14 cellular contexts compared by ENCODE assay signal in the genomic region with DNA sequence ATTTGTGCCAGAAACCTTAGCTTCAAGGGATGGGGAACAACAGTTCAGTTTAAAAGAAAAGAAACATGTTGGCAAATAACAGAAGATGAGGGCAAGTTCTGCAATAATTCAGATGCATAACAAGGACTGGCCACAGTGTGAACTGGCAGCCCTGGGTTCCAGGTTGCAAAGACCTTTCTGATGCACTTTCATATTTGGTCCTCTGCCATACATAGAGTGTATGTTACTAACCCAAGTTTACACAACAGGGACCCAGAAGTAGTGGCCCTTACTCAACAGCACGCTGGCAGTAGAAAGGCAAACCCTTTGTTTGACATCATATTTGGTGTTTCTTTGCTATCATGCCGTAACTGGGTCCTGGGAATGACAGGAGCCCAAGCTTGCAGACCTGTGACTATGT.
"Had no signal": no experiment of that assay in that cellular context is flagged by ENCODE, and none has a peak within 500 bp of the region (broad histone marks: within the 10 kb centered on the region; RNA-seq: fewer than 3 reads in every experiment).

No MANE protein-coding gene starts in this region.

- H3K4me1 ChIP-seq: colonic mucosa, pancreas had no signal

- H2AFZ ChIP-seq: neural progenitor cell had no signal

- H3K27ac Mint-ChIP-seq: activated T-helper 1 cell treated with anti-CD3 and anti-CD28 coated beads, Interleukin-12 subunit alpha, Interleukin-12 subunit beta, Interleukin-2, Interleukin-4 antibody, amounts not matched to agents 30 ng/mL and 10 ng/mL and 1 ng/mL, durations not matched to agents 14 hours and 24 hours and 36 hours; neural progenitor cell had no signal

- H3K27me3 ChIP-seq: cardiac muscle cell, colonic mucosa, esophagus squamous epithelium, neural progenitor cell, pancreas, stomach, tibial artery had no signal

- H3K27me3 Mint-ChIP-seq: T-helper 17 cell had no signal

- H3K4me3 ChIP-seq: cardiac muscle cell, colonic mucosa, esophagus squamous epithelium, neural progenitor cell, pancreas, stomach, tibial artery had no signal

- DNase-seq: activated CD4-positive, alpha-beta T cell treated with anti-CD3 and anti-CD28 coated beads for 4 hours; activated naive CD4-positive, alpha-beta T cell; colonic mucosa; esophagus squamous epithelium; pancreas; SHP77 treated with DMSO at 0.1 percent for 48 hours; stimulated activated CD4-positive, alpha-beta T cell treated with anti-CD3 and anti-CD28 coated beads, Interleukin-12 subunit alpha, Interleukin-12 subunit beta, amount 100 ng/mL, for 4 hours; stimulated activated CD4-positive, alpha-beta T cell treated with anti-CD3 and anti-CD28 coated beads, Interleukin-2, amount 100 ng/mL, for 24 hours; stomach; T-helper 17 cell; tibial artery had no signal

- H3K36me3 ChIP-seq: cardiac muscle cell, colonic mucosa, neural progenitor cell, pancreas, tibial artery had no signal

- H3K27ac ChIP-seq: cardiac muscle cell, colonic mucosa, esophagus squamous epithelium, neural progenitor cell, pancreas, stomach, tibial artery had no signal

- ATAC-seq: pancreas, T-helper 17 cell had no signal

- H3K36me3 Mint-ChIP-seq: neural progenitor cell had no signal

- H3K4me3 Mint-ChIP-seq: activated T-helper 1 cell treated with anti-CD3 and anti-CD28 coated beads, Interleukin-12 subunit alpha, Interleukin-12 subunit beta, Interleukin-2, Interleukin-4 antibody, amounts not matched to agents 30 ng/mL and 10 ng/mL and 1 ng/mL, durations not matched to agents 14 hours and 24 hours and 36 hours; neural progenitor cell; T-helper 17 cell had no signal

- H3K4me2 ChIP-seq: neural progenitor cell had no signal

- H3K9me3 ChIP-seq: colonic mucosa, esophagus squamous epithelium, pancreas, stomach, tibial artery had no signal

- H3K9me3 Mint-ChIP-seq: activated T-helper 1 cell treated with anti-CD3 and anti-CD28 coated beads, Interleukin-12 subunit alpha, Interleukin-12 subunit beta, Interleukin-2, Interleukin-4 antibody, amounts not matched to agents 30 ng/mL and 10 ng/mL and 1 ng/mL, durations not matched to agents 14 hours and 24 hours and 36 hours had no signal
